ENCODE assay signal across 14 cellular contexts in the genomic region with DNA sequence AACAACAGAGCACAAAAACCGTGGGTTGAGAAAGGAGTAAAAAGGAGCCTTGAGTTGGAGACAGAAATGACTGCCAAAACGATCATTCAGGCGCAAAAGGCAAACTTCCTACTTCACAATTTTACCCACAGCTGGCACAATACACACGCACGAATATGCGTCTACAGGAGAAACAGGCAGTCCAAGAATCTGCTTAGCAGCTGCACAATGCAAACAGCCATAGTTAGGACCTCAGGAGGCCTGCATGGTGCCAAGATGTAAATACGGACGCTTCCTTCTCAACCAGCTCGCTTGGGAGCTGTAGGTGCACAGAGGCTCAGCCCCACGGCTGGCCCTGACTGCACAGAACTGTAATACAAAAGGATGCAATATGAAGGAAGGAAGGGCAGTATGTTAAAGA.
DNase-seq lines count a peak whose midpoint lies in the region.
"Had no signal": no experiment of that assay in that cellular context is flagged by ENCODE, and none has a peak within 500 bp of the region (broad histone marks: within the 10 kb centered on the region; RNA-seq: fewer than 3 reads in every experiment).

No MANE protein-coding gene starts in this region.

- peak overlapping the region; percentile 7 for H3K4me3 ChIP-seq in endocrine pancreas (ENCODE audit: control insufficient read depth, insufficient read depth, low read length)
- H3K4me3 ChIP-seq: hepatocyte had no signal

- H3K9ac ChIP-seq in endocrine pancreas (ENCODE audit: control insufficient read depth, insufficient read depth, low read length): no peak overlapping the region

- no peaks in the 10 kb centered on the region for H3K36me3 ChIP-seq in endocrine pancreas (ENCODE audit: control insufficient read depth, insufficient read depth, low read length)

- DNase-seq in DMS 273 (lab: John Stamatoyannopoulos, UW; ENCODE audit: unreplicated experiment): peak; percentile 1
- no peak for DNase-seq in DMS 273 treated with DMSO at 0.1 percent for 48 hours (lab: John Stamatoyannopoulos, UW)
- peak; percentile 51 for DNase-seq in NCI-H2196 (lab: John Stamatoyannopoulos, UW; ENCODE audit: unreplicated experiment)
- DNase-seq in pons (ENCODE audit: low spot score): peak; percentile 8
- no peak for DNase-seq in NCI-H226
- no peak for DNase-seq in activated CD4-positive, alpha-beta T cell treated with anti-CD3 and anti-CD28 coated beads, Interleukin-2, amount 50 U/mL, for 48 hours
- no peak for DNase-seq in effector CD4-positive, alpha-beta T cell
- DNase-seq: activated naive CD4-positive, alpha-beta T cell treated with anti-CD3 and anti-CD28 coated beads for 36 hours; caudate nucleus; NCI-H82; nephron progenitor cell; SIG-M5 had no signal

- no peaks in the 10 kb centered on the region for H3K4me1 ChIP-seq in endocrine pancreas (ENCODE audit: control insufficient read depth, insufficient read depth, low read length)

- H3K27me3 ChIP-seq in endocrine pancreas (ENCODE audit: control insufficient read depth, insufficient read depth, low read length): no peaks in the 10 kb centered on the region
- H3K27me3 ChIP-seq: hepatocyte had no signal

- no peaks in the 10 kb centered on the region for H3K9me3 ChIP-seq in endocrine pancreas (ENCODE audit: control insufficient read depth, low read length)

Comparison
In these comparisons a context has a peak if more than half of its experiments do, and no peak if none do; other contexts are left out.
1. DNase-seq: peak in DMS 273 (single experiment), NCI-H2196 (single experiment) and pons (single experiment); none in DMS 273 treated with DMSO at 0.1 percent for 48 hours (single experiment), NCI-H226 (single experiment), activated CD4-positive, alpha-beta T cell treated with anti-CD3 and anti-CD28 coated beads, Interleukin-2, amount 50 U/mL, for 48 hours (0 of 2) and effector CD4-positive, alpha-beta T cell (single experiment).